27 cellular contexts compared by ENCODE assay signal in the genomic region with DNA sequence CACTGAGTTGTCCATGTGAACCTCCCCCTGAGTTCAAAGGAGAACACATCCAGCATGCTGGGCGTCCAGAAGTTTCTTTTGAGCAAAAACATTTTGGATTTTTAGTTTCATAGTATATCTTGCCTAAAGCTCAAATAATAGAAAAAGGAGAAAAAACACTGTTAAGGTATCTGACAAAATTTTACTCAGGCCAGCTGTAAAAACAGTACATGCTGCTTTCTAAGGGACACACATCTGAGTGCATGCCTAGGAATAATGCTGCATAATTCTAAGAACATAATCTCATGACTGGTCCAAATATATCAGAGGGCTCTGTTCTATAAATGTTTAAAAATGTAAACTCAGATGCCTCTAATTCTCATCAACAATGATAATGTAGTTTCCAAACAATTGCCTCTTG.
"Had no signal": no experiment of that assay in that cellular context is flagged by ENCODE, and none has a peak within 500 bp of the region (broad histone marks: within the 10 kb centered on the region; RNA-seq: fewer than 3 reads in every experiment).

No MANE protein-coding gene starts in this region.

- H3K27me3 ChIP-seq: neutrophil, ovary, right lobe of liver, stomach, thyroid gland, tibial nerve, upper lobe of left lung had no signal

- H3K4me3 ChIP-seq: ovary, psoas muscle, right lobe of liver, skin epidermis, smooth muscle cell, stomach, thoracic aorta, thyroid gland, tibial nerve, upper lobe of left lung had no signal

- DNase-seq: naive B cell; naive thymus-derived CD8-positive, alpha-beta T cell; nephron progenitor cell; nucleus accumbens; ovary; posterior cingulate gyrus; psoas muscle; right cardiac atrium; right lobe of liver; stimulated activated CD4-positive, alpha-beta T cell treated with anti-CD3 and anti-CD28 coated beads, Interleukin-15, amount 100 ng/mL, for 24 hours; stimulated activated CD4-positive, alpha-beta T cell treated with anti-CD3 and anti-CD28 coated beads, Interleukin-2, amount 100 ng/mL, for 24 hours; stimulated activated CD4-positive, alpha-beta T cell treated with anti-CD3 and anti-CD28 coated beads, Interleukin-2, amount 100 ng/mL, for 48 hours; stimulated activated CD4-positive, alpha-beta T cell treated with anti-CD3 and anti-CD28 coated beads, Interleukin-4, amount 100 ng/mL, for 24 hours; stimulated activated naive B cell treated with anti-CD40 and anti-IgM and Interleukin-4, amounts not matched to agents 10 μg/mL and 1 μg/mL and 100 μg/mL, for 72 hours; stimulated activated naive CD4-positive, alpha-beta T cell treated with Interleukin-2 at 50 U/mL for 16 hours; stomach; thyroid gland; trophoblast cell; upper lobe of left lung had no signal

- H3K9me3 ChIP-seq: neutrophil, ovary, psoas muscle, right lobe of liver, stomach, thoracic aorta, thyroid gland, tibial nerve, upper lobe of left lung had no signal

- H3K36me3 ChIP-seq: neutrophil, ovary, right lobe of liver, stomach, thoracic aorta, thyroid gland, tibial nerve, upper lobe of left lung had no signal

- ATAC-seq: naive thymus-derived CD8-positive, alpha-beta T cell; natural killer cell treated with Interleukin-12 subunit alpha and Interleukin-12 subunit beta and Interleukin-15 and Interleukin-18, amount 100 ng/mL, for 72 hours; psoas muscle; right cardiac atrium; right lobe of liver; stimulated activated effector memory CD8-positive, alpha-beta T cell treated with anti-CD3 and anti-CD28 coated beads, Interleukin-12 subunit alpha, Interleukin-12 subunit beta, amount 100 ng/mL, for 72 hours; stimulated activated naive B cell treated with anti-CD40 and anti-IgM and Interleukin-4, amounts not matched to agents 10 μg/mL and 1 μg/mL and 100 μg/mL, for 72 hours had no signal

- H3K4me1 ChIP-seq: parathyroid adenoma, psoas muscle, right lobe of liver, stomach, thyroid gland, tibial nerve, upper lobe of left lung had no signal

- H3K27ac ChIP-seq: neutrophil, ovary, parathyroid adenoma, psoas muscle, right lobe of liver, skin epidermis, stomach, thoracic aorta, thyroid gland, tibial nerve, upper lobe of left lung had no signal
